12 cellular contexts compared by ENCODE assay signal in genomic region chr6:109296305-109296915, GRCh38.
DNase-seq lines count a peak whose midpoint lies in the region; ATAC-seq and TF ChIP-seq lines count a peak whose summit lies in the region.
"Had no signal": no experiment of that assay in that cellular context is flagged by ENCODE, and none has a peak within 500 bp of the region (broad histone marks: within the 10 kb centered on the region; RNA-seq: fewer than 3 reads in every experiment).

No MANE protein-coding gene starts in this region.

- no peaks in the 10 kb centered on the region for H3K4me1 Mint-ChIP-seq in T-helper 2 cell treated with Interferon-gamma antibody and Interleukin-4, amounts not matched to agents 5 μg/mL and 100 μg/mL, for 36 hours (ENCODE audit: low read depth)

- no peak overlapping the region for H3K4me3 Mint-ChIP-seq in T-helper 2 cell treated with Interferon-gamma antibody and Interleukin-4, amounts not matched to agents 5 μg/mL and 100 μg/mL, for 36 hours
- H3K4me3 Mint-ChIP-seq: activated naive CD4-positive, alpha-beta T cell treated with anti-CD3 and anti-CD28 coated beads for 36 hours had no signal

- TF ChIP-seq CTCF in Peyer's patch (IDR thresholded peaks at IDR 0.05), result peak in 2 of 6 experiments; percentile 21 to 40
- TF ChIP-seq CTCF in mucosa of descending colon (IDR thresholded peaks at IDR 0.05), result peak; percentile 7

- no peaks in the 10 kb centered on the region for H3K36me3 Mint-ChIP-seq in T-helper 2 cell treated with Interferon-gamma antibody and Interleukin-4, amounts not matched to agents 5 μg/mL and 100 μg/mL, for 36 hours (ENCODE audit: low read depth)

- H3K27ac Mint-ChIP-seq in T-helper 2 cell treated with Interferon-gamma antibody and Interleukin-4, amounts not matched to agents 5 μg/mL and 100 μg/mL, for 36 hours, result no peak overlapping the region
- H3K27ac Mint-ChIP-seq: activated naive CD4-positive, alpha-beta T cell treated with anti-CD3 and anti-CD28 coated beads for 36 hours had no signal

- H3K27me3 Mint-ChIP-seq in T-helper 2 cell treated with Interferon-gamma antibody and Interleukin-4, amounts not matched to agents 5 μg/mL and 100 μg/mL, for 36 hours (ENCODE audit: low read depth), result no peaks in the 10 kb centered on the region

- H3K27me3 ChIP-seq in Peyer's patch, result no peaks in the 10 kb centered on the region
- H3K27me3 ChIP-seq: cardiac muscle cell, vagina had no signal

- H3K4me3 ChIP-seq in Peyer's patch (no peak overlapping the region), mucosa of descending colon (no peak overlapping the region)
- H3K4me3 ChIP-seq: cardiac muscle cell, vagina had no signal

- TF ChIP-seq POLR2A in Peyer's patch (IDR thresholded peaks at IDR 0.05), result no peak

- no peaks in the 10 kb centered on the region for H3K9me3 Mint-ChIP-seq in T-helper 2 cell treated with Interferon-gamma antibody and Interleukin-4, amounts not matched to agents 5 μg/mL and 100 μg/mL, for 36 hours
- H3K9me3 Mint-ChIP-seq: activated naive CD4-positive, alpha-beta T cell treated with anti-CD3 and anti-CD28 coated beads for 36 hours had no signal

- H3K27ac ChIP-seq in Peyer's patch, result peak overlapping the region in 3 of 4 donors; percentile 48 to 86 (median 75)
- H3K27ac ChIP-seq: cardiac muscle cell, epithelial cell of prostate, vagina had no signal

- intact Hi-C loops in mucosa of descending colon (cut with DNase I, micrococcal nuclease), result no loop called here

- peak; percentile 99 for DNase-seq in DMS153 (lab: John Stamatoyannopoulos, UW)
- DNase-seq in NCI-H146 treated with DMSO at 0.1 percent for 48 hours (lab: John Stamatoyannopoulos, UW; ENCODE audit: unreplicated experiment), result peak; percentile 85
- DNase-seq in Peyer's patch, result peak in 1 of 3 donors; percentile 59
- DNase-seq in mucosa of descending colon, result peak in 1 of 3 donors; percentile 76
- DNase-seq in NOMO-1 treated with dmso at 0.1 percent for 144 hours (lab: John Stamatoyannopoulos, UW; ENCODE audit: unreplicated experiment), result no peak
- DNase-seq in T-helper 2 cell treated with Interferon-gamma antibody and Interleukin-4, amounts not matched to agents 5 μg/mL and 100 μg/mL, for 36 hours (ENCODE audit: low spot score), result no peak
- DNase-seq: activated naive CD4-positive, alpha-beta T cell treated with anti-CD3 and anti-CD28 coated beads for 36 hours had no signal

- H3K4me1 ChIP-seq in Peyer's patch, result peaks cover 0 to 31% (median 0%) of the 10 kb centered on the region in 4 donors
- H3K4me1 ChIP-seq in mucosa of descending colon (ENCODE audit: low read depth), result peaks cover 47% of the 10 kb centered on the region
- H3K4me1 ChIP-seq: vagina had no signal

- no peaks in the 10 kb centered on the region for H3K36me3 ChIP-seq in Peyer's patch
- no peaks in the 10 kb centered on the region for H3K36me3 ChIP-seq in mucosa of descending colon (ENCODE audit: low read depth)
- H3K36me3 ChIP-seq: cardiac muscle cell, vagina had no signal

- ATAC-seq in mucosa of descending colon, result peak; percentile 86
- ATAC-seq in HG03039 (IDR thresholded peaks at IDR 0.05; ENCODE audit: unreplicated experiment), result no peak
- no peak for ATAC-seq in HG03439 (IDR thresholded peaks at IDR 0.05; ENCODE audit: unreplicated experiment)

- H3K9me3 ChIP-seq in Peyer's patch, result no peaks in the 10 kb centered on the region
- no peaks in the 10 kb centered on the region for H3K9me3 ChIP-seq in mucosa of descending colon
- H3K9me3 ChIP-seq: vagina had no signal

Comparison
In these comparisons a context has a peak if more than half of its experiments do, and no peak if none do; other contexts are left out.
1. DNase-seq: peak in DMS153 (single experiment) and NCI-H146 treated with DMSO at 0.1 percent for 48 hours (single experiment); none in NOMO-1 treated with dmso at 0.1 percent for 144 hours (single experiment) and T-helper 2 cell treated with Interferon-gamma antibody and Interleukin-4, amounts not matched to agents 5 μg/mL and 100 μg/mL, for 36 hours (single experiment).